36 cellular contexts compared by ENCODE assay signal in the genomic region with DNA sequence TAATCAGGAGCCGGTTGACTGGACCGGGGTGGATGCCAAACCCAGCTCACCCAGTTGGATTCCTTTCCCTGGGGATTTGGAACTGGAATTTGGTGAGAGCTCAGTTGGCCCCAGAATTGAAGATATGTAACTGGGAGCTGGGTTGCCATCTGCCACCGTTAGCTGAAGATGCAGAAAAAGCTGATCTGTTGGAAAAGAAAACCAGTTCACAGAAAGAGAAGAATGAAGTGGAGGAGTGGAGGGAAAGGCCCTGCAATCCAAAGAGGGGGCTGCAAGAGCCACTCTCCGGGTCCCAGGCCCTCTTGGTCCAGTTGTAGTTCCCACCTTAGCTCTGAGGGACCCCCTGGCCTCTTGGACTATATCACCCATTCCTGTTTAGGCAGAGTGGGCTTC. TPM values are rescaled to one million over a fixed set of nuclear protein-coding genes. Genes with fewer than 3 reads are reported as not detected.
"Had no signal": no experiment of that assay in that cellular context is flagged by ENCODE, and none has a peak within 500 bp of the region (broad histone marks: within the 10 kb centered on the region; RNA-seq: fewer than 3 reads in every experiment).

No MANE protein-coding gene starts in this region.

- ATAC-seq: activated CD4-positive, CD25-positive, alpha-beta regulatory T cell treated with anti-CD3 and anti-CD28 coated beads, Interleukin-2, amount 50 U/mL, for 24 hours; effector memory CD8-positive, alpha-beta T cell; left cardiac atrium; stimulated activated effector memory CD8-positive, alpha-beta T cell treated with anti-CD3 and anti-CD28 coated beads, Interleukin-12 subunit alpha, Interleukin-12 subunit beta, amount 100 ng/mL, for 72 hours had no signal

- H3K9me3 Mint-ChIP-seq: activated naive CD4-positive, alpha-beta T cell treated with anti-CD3 and anti-CD28 coated beads, Interleukin-2, amount 10 ng/mL, durations not matched to agents 7 days and 5 days; activated naive CD8-positive, alpha-beta T cell treated with anti-CD3 and anti-CD28 coated beads, Interleukin-2, amount 10 ng/mL, durations not matched to agents 7 days and 5 days; effector memory CD8-positive, alpha-beta T cell; stimulated activated effector memory CD8-positive, alpha-beta T cell treated with anti-CD3 and anti-CD28 coated beads, Interleukin-12 subunit alpha, Interleukin-12 subunit beta, amount 100 ng/mL, for 72 hours; stimulated activated naive CD8-positive, alpha-beta T cell treated with anti-CD3 and anti-CD28 coated beads, Interleukin-15, Interleukin-2, amounts not matched to agents 100 ng/mL and 50 ng/mL, for 24 hours had no signal

- H3K36me3 ChIP-seq: ascending aorta, cardiac muscle cell, gastroesophageal sphincter, right atrium auricular region, thoracic aorta had no signal

- H3K4me3 ChIP-seq: ascending aorta, cardiac muscle cell, gastroesophageal sphincter, right atrium auricular region, thoracic aorta had no signal

- DNase-seq: activated CD4-positive, alpha-beta T cell treated with anti-CD3 and anti-CD28 coated beads for 48 hours; activated CD4-positive, alpha-beta T cell treated with anti-CD3 and anti-CD28 coated beads, Interleukin-2, amount 50 U/mL, for 48 hours; activated CD8-positive, alpha-beta memory T cell treated with anti-CD3 and anti-CD28 coated beads for 24 hours; activated gamma-delta T cell; activated naive CD4-positive, alpha-beta T cell treated with anti-CD3 and anti-CD28 coated beads, Interleukin-2, amount 10 ng/mL, durations not matched to agents 7 days and 5 days; activated naive CD8-positive, alpha-beta T cell treated with anti-CD3 and anti-CD28 coated beads, Interleukin-2, amount 10 ng/mL, durations not matched to agents 7 days and 5 days; cortex of kidney; effector memory CD8-positive, alpha-beta T cell; hippocampal formation; left cardiac atrium; naive B cell; occipital lobe; stimulated activated CD4-positive, alpha-beta T cell treated with anti-CD3 and anti-CD28 coated beads, Interleukin-2, amount 100 ng/mL, for 48 hours; T-helper 1 cell had no signal

- H3K27me3 ChIP-seq: ascending aorta, cardiac muscle cell, gastroesophageal sphincter, right atrium auricular region had no signal

- H3K4me1 Mint-ChIP-seq: activated naive CD8-positive, alpha-beta T cell treated with anti-CD3 and anti-CD28 coated beads, Interleukin-2, amount 10 ng/mL, durations not matched to agents 7 days and 5 days; stimulated activated effector memory CD8-positive, alpha-beta T cell treated with anti-CD3 and anti-CD28 coated beads, Interleukin-12 subunit alpha, Interleukin-12 subunit beta, amount 100 ng/mL, for 72 hours had no signal

- H3K27me3 Mint-ChIP-seq: activated naive CD4-positive, alpha-beta T cell treated with anti-CD3 and anti-CD28 coated beads, Interleukin-2, amount 10 ng/mL, durations not matched to agents 7 days and 5 days; activated naive CD8-positive, alpha-beta T cell treated with anti-CD3 and anti-CD28 coated beads, Interleukin-2, amount 10 ng/mL, durations not matched to agents 7 days and 5 days had no signal

- H3K9me3 ChIP-seq: ascending aorta, gastroesophageal sphincter, right atrium auricular region, thoracic aorta had no signal

- H3K4me3 Mint-ChIP-seq: activated naive CD4-positive, alpha-beta T cell treated with anti-CD3 and anti-CD28 coated beads, Interleukin-2, amount 10 ng/mL, durations not matched to agents 7 days and 5 days; activated naive CD8-positive, alpha-beta T cell treated with anti-CD3 and anti-CD28 coated beads, Interleukin-2, amount 10 ng/mL, durations not matched to agents 7 days and 5 days; effector memory CD8-positive, alpha-beta T cell; mesothelial cell of epicardium; naive B cell; neural crest cell; stimulated activated effector memory CD8-positive, alpha-beta T cell treated with anti-CD3 and anti-CD28 coated beads, Interleukin-12 subunit alpha, Interleukin-12 subunit beta, amount 100 ng/mL, for 72 hours; stimulated activated naive CD8-positive, alpha-beta T cell treated with anti-CD3 and anti-CD28 coated beads, Interleukin-15, Interleukin-2, amounts not matched to agents 100 ng/mL and 50 ng/mL, for 24 hours had no signal

- H3K27ac ChIP-seq: ascending aorta, cardiac muscle cell, gastroesophageal sphincter, right atrium auricular region, thoracic aorta, VCaP had no signal

- H3K27ac Mint-ChIP-seq: activated naive CD4-positive, alpha-beta T cell treated with anti-CD3 and anti-CD28 coated beads, Interleukin-2, amount 10 ng/mL, durations not matched to agents 7 days and 5 days; activated naive CD8-positive, alpha-beta T cell treated with anti-CD3 and anti-CD28 coated beads, Interleukin-2, amount 10 ng/mL, durations not matched to agents 7 days and 5 days; effector memory CD8-positive, alpha-beta T cell; naive B cell; stimulated activated effector memory CD8-positive, alpha-beta T cell treated with anti-CD3 and anti-CD28 coated beads, Interleukin-12 subunit alpha, Interleukin-12 subunit beta, amount 100 ng/mL, for 72 hours; stimulated activated naive CD8-positive, alpha-beta T cell treated with anti-CD3 and anti-CD28 coated beads, Interleukin-15, Interleukin-2, amounts not matched to agents 100 ng/mL and 50 ng/mL, for 24 hours had no signal

- H3K36me3 Mint-ChIP-seq: activated naive CD4-positive, alpha-beta T cell treated with anti-CD3 and anti-CD28 coated beads, Interleukin-2, amount 10 ng/mL, durations not matched to agents 7 days and 5 days; activated naive CD8-positive, alpha-beta T cell treated with anti-CD3 and anti-CD28 coated beads, Interleukin-2, amount 10 ng/mL, durations not matched to agents 7 days and 5 days; brain; mesothelial cell of epicardium; naive B cell; stimulated activated effector memory CD8-positive, alpha-beta T cell treated with anti-CD3 and anti-CD28 coated beads, Interleukin-12 subunit alpha, Interleukin-12 subunit beta, amount 100 ng/mL, for 72 hours had no signal

- H3K4me1 ChIP-seq: ascending aorta had no signal

RNA-seq across cellular contexts. Expression of a gene that starts 16.1 kb away (rescaled TPM):
- total RNA-seq: activated naive CD8-positive, alpha-beta T cell treated with anti-CD3 and anti-CD28 coated beads, Interleukin-2, amount 10 ng/mL, durations not matched to agents 7 days and 5 days; ascending aorta; cardiac muscle cell; chondrocyte; fibroblast of lung; gastroesophageal sphincter; left cardiac atrium; liver; mammary epithelial cell; mesothelial cell of epicardium; neural crest cell; occipital lobe; pulmonary artery endothelial cell; skeletal muscle tissue; subcutaneous adipose tissue; thoracic aorta had no signal
- polyA plus RNA-seq: cardiac muscle cell, liver, mammary epithelial cell had no signal

RNA-seq across cellular contexts. Expression of a gene that starts 32.2 kb away (rescaled TPM):
- total RNA-seq: activated naive CD8-positive, alpha-beta T cell treated with anti-CD3 and anti-CD28 coated beads, Interleukin-2, amount 10 ng/mL, durations not matched to agents 7 days and 5 days; ascending aorta; cardiac muscle cell; chondrocyte; fibroblast of lung; fibroblast of villous mesenchyme; gastroesophageal sphincter; left cardiac atrium; mammary epithelial cell; mesothelial cell of epicardium; neural crest cell; occipital lobe; pulmonary artery endothelial cell; skeletal muscle tissue; subcutaneous adipose tissue had no signal
- polyA plus RNA-seq: cardiac muscle cell, esophagus, fibroblast of lung, keratinocyte, liver, mammary epithelial cell had no signal
